6 cellular contexts compared by ENCODE assay signal in genomic region chr7:44087914-44088838, GRCh38. TPM values are rescaled to one million over a fixed set of nuclear protein-coding genes. Genes with fewer than 3 reads are reported as not detected.
DNase-seq lines count a peak whose midpoint lies in the region; ATAC-seq and TF ChIP-seq lines count a peak whose summit lies in the region.

No MANE protein-coding gene starts in this region.

- no peak overlapping the region for H3K9ac ChIP-seq in endodermal cell (ENCODE audit: extremely low read depth, low read length, poor library complexity, severe bottlenecking)

- H3K9me3 Mint-ChIP-seq in endodermal cell: no peaks in the 10 kb centered on the region

- in situ Hi-C loops in gastrocnemius medialis (cut with MboI; ENCODE audit: low sequenced_read_pairs in 4 of 4): no loop called here

- peaks cover 4% of the 10 kb centered on the region for H3K4me1 Mint-ChIP-seq in endodermal cell

- DNase-seq in M059J (ENCODE audit: low read depth) (peak; percentile 97), fibroblast of gingiva (ENCODE audit: low read depth) (peak; percentile 98), gastrocnemius medialis (peak in 1 of 2 donors; percentile 55), endodermal cell (no peak), HuH-7 (ENCODE audit: low spot score) (no peak)

- H3K27ac Mint-ChIP-seq in endodermal cell: no peak overlapping the region

- peaks cover 13% of the 10 kb centered on the region for H3K27me3 Mint-ChIP-seq in endodermal cell (ENCODE audit: insufficient read depth)

- peaks cover 14 to 17% of the 10 kb centered on the region in 2 donors for H3K4me1 ChIP-seq in gastrocnemius medialis
- H3K4me1 ChIP-seq in endodermal cell (ENCODE audit: control insufficient read depth, insufficient read depth, low read length): no peaks in the 10 kb centered on the region

- no peak for TF ChIP-seq CTCF in gastrocnemius medialis (IDR thresholded peaks at IDR 0.05 in 4 of 5, conservative IDR thresholded peaks at IDR 0.05 in 1 of 5)
- no peak for TF ChIP-seq CTCF in endodermal cell (conservative IDR thresholded peaks at IDR 0.05)

- no peaks in the 10 kb centered on the region for H3K27me3 ChIP-seq in gastrocnemius medialis
- H3K27me3 ChIP-seq in endodermal cell (ENCODE audit: control insufficient read depth, insufficient read depth, low read length, poor library complexity, severe bottlenecking): no peaks in the 10 kb centered on the region

- WGBS in endodermal cell (ENCODE audit: insufficient coverage in 1 of 2, insufficient read length in 1 of 2), 2 experiments: 83 to 88% methylated on average over 18 to 20 of the region's 20 CpGs

- H3K4me3 Mint-ChIP-seq in endodermal cell: no peak overlapping the region

- no peaks in the 10 kb centered on the region for H3K36me3 Mint-ChIP-seq in endodermal cell (ENCODE audit: low read depth)

- H3K27ac ChIP-seq in gastrocnemius medialis: peak overlapping the region; percentile 47 to 77 (median 68)
- H3K27ac ChIP-seq in endodermal cell (ENCODE audit: low read depth, low read length): no peak overlapping the region

- H3K36me3 ChIP-seq in gastrocnemius medialis (no peaks in the 10 kb centered on the region), endodermal cell (ENCODE audit: control insufficient read depth, insufficient read depth, low read length) (no peaks in the 10 kb centered on the region)

- ATAC-seq in gastrocnemius medialis (peak in 1 of 2 donors; percentile 42), GM21528 (IDR thresholded peaks at IDR 0.05; ENCODE audit: low FRiP score, unreplicated experiment) (no peak)

- H3K9me3 ChIP-seq in gastrocnemius medialis (no peaks in the 10 kb centered on the region), endodermal cell (ENCODE audit: control insufficient read depth, low read length) (no peaks in the 10 kb centered on the region)

- no peak for TF ChIP-seq POLR2A in gastrocnemius medialis (IDR thresholded peaks at IDR 0.05)

- intact Hi-C loops in gastrocnemius medialis (cut with DNase I; ENCODE audit: low total_unique reads): no loop called here

- H3K4me3 ChIP-seq in gastrocnemius medialis (no peak overlapping the region), endodermal cell (ENCODE audit: low read length) (no peak overlapping the region)

RNA-seq across cellular contexts. Expression of gene POLM, which starts 5.8 kb away (rescaled TPM):
- total RNA-seq in M059J (2014; rRNA removed; shearing (Covaris generic)): 18.0 and 33.6 TPM in 2 replicates
- total RNA-seq in gastrocnemius medialis: 10 to 100 TPM; 11.1 to 34.6 (median 17.3) TPM
- 10 to 100 TPM; 23.6 to 27.0 TPM for total RNA-seq in endodermal cell
- 17.6 TPM for polyA plus RNA-seq in endodermal cell (2013, experiment 1 of 2)
- 16.5 TPM for polyA plus RNA-seq in endodermal cell (2013, experiment 2 of 2)

RNA-seq across cellular contexts. Expression of gene AEBP1, which starts 16.0 kb away (rescaled TPM):
- 0.44 TPM in 1 of 2 replicates, not detected in the other for total RNA-seq in M059J (2014; rRNA removed; shearing (Covaris generic))
- total RNA-seq in gastrocnemius medialis: 10 to 100 TPM in 2 of 4 donors, 1 to 10 TPM in 2; 5.8 to 23.6 (median 15.9) TPM
- total RNA-seq in endodermal cell: 10 to 100 TPM; 55.2 to 65.8 TPM
- polyA plus RNA-seq in endodermal cell (2013, experiment 1 of 2): 52.9 TPM
- polyA plus RNA-seq in endodermal cell (2013, experiment 2 of 2): 51.0 TPM

RNA-seq across cellular contexts. Expression of gene PGAM2, which starts 22.8 kb away (rescaled TPM):
- 1.2 TPM in 2 replicates for total RNA-seq in M059J (2014; rRNA removed; shearing (Covaris generic))
- total RNA-seq in gastrocnemius medialis (100 to 1,000 TPM; 129 to 355 (median 306) TPM), endodermal cell (1 to 10 TPM; 1.2 to 1.3 TPM)
- polyA plus RNA-seq in endodermal cell (2013, experiment 1 of 2): 4.3 TPM
- 4.4 TPM for polyA plus RNA-seq in endodermal cell (2013, experiment 2 of 2)

RNA-seq across cellular contexts. Expression of gene POLD2, which starts 35.2 kb away (rescaled TPM):
- total RNA-seq in M059J (2014; rRNA removed; shearing (Covaris generic)): 85.3 and 127 TPM in 2 replicates
- total RNA-seq in gastrocnemius medialis: 10 to 100 TPM; 69.4 to 93.0 (median 77.7) TPM
- 100 to 1,000 TPM; 127 to 141 TPM for total RNA-seq in endodermal cell
- polyA plus RNA-seq in endodermal cell (2013, experiment 1 of 2): 118 TPM
- 108 TPM for polyA plus RNA-seq in endodermal cell (2013, experiment 2 of 2)

RNA-seq across cellular contexts. Expression of gene DBNL, which starts 43.7 kb away (rescaled TPM):
- 110 and 183 TPM in 2 replicates for total RNA-seq in M059J (2014; rRNA removed; shearing (Covaris generic))
- total RNA-seq in gastrocnemius medialis (10 to 100 TPM; 48.0 to 77.2 (median 56.0) TPM), endodermal cell (10 to 100 TPM; 47.0 to 50.9 TPM)
- polyA plus RNA-seq in endodermal cell (2013, experiment 1 of 2): 49.2 TPM
- 46.7 TPM for polyA plus RNA-seq in endodermal cell (2013, experiment 2 of 2)

Comparison
In these comparisons a context has a peak if more than half of its experiments do, and no peak if none do; other contexts are left out.
1. DNase-seq: peak in M059J (single experiment) and fibroblast of gingiva (single experiment); none in endodermal cell (single experiment) and HuH-7 (single experiment).
2. RNA of gene PGAM2, which starts 22.8 kb away (total RNA-seq): 129 to 355 TPM in gastrocnemius medialis; 1.2 to 1.3 TPM in endodermal cell and 1.2 TPM in M059J; every median in the first group is over 10 times any median in the second.